ENCODE assay signal across 12 cellular contexts in genomic region chr9:132026932-132027585, GRCh38. TPM values are rescaled to one million over a fixed set of nuclear protein-coding genes. Genes with fewer than 3 reads are reported as not detected.
A peak's percentile ranks its signal among the peaks of the same experiment; 100 is the strongest.
DNase-seq lines count a peak whose midpoint lies in the region; ATAC-seq and TF ChIP-seq lines count a peak whose summit lies in the region.
"Had no signal": no experiment of that assay in that cellular context is flagged by ENCODE, and none has a peak within 500 bp of the region (broad histone marks: within the 10 kb centered on the region; RNA-seq: fewer than 3 reads in every experiment).

No MANE protein-coding gene starts in this region.

- no peak overlapping the region for H3K4me3 ChIP-seq in GM23248
- H3K4me3 ChIP-seq: testis had no signal

- peaks cover 3% of the 10 kb centered on the region for H3K27me3 Mint-ChIP-seq in nephron progenitor cell (ENCODE audit: low read depth, poor library complexity)

- H3K4me1 ChIP-seq in GM23248 (ENCODE audit: insufficient read depth), result peaks cover 14% of the 10 kb centered on the region
- H3K4me1 ChIP-seq: testis had no signal

- H3K9me3 ChIP-seq in GM23248 (ENCODE audit: low read depth), result no peaks in the 10 kb centered on the region
- H3K9me3 ChIP-seq: testis had no signal

- DNase-seq in GM23248, result peak; percentile 82
- peak; percentile 83 for DNase-seq in RPMI7951 (ENCODE audit: low read depth)
- peak; percentile 84 for DNase-seq in dedifferentiated amniotic fluid mesenchymal stem cell (ENCODE audit: extremely low spot score)
- no peak for DNase-seq in nephron progenitor cell
- DNase-seq in NCI-H2029 treated with DMSO at 0.1 percent for 48 hours (lab: John Stamatoyannopoulos, UW), result no peak
- DNase-seq in activated CD4-positive, alpha-beta T cell treated with anti-CD3 and anti-CD28 coated beads for 4 hours, result no peak
- DNase-seq: activated CD8-positive, alpha-beta memory T cell treated with anti-CD3 and anti-CD28 coated beads, Interleukin-2, amount 50 U/mL, for 48 hours; KG1; NCI-H345; testis had no signal

- no peak overlapping the region for H2AFZ ChIP-seq in GM23248

- H3K4me3 Mint-ChIP-seq in nephron progenitor cell, result no peak overlapping the region

- H3K36me3 Mint-ChIP-seq in nephron progenitor cell (ENCODE audit: low read depth), result peaks cover 1% of the 10 kb centered on the region

- 0 out of 2 replicates have a peak, but pooled peaks cover 11% of the 10 kb centered on the region for H4K20me1 ChIP-seq in GM23248 (ENCODE audit: insufficient read depth)

- no peak for TF ChIP-seq CTCF in nephron progenitor cell (IDR thresholded peaks at IDR 0.05)

- H3K27ac ChIP-seq in GM23248, result peak overlapping the region; percentile 33
- H3K27ac ChIP-seq: testis had no signal

- peak overlapping the region; percentile 51 for H3K4me2 ChIP-seq in GM23248 (ENCODE audit: unreplicated experiment)

- WGBS in GM23248 (ENCODE audit: low coverage in 1 of 2, low lambda C conversion rate in 2 of 2, missing lambda C conversion rate in 2 of 2), 2 experiments, result 65 to 67% methylated on average over 12 of the region's 12 CpGs

- in situ Hi-C loops in GM23248 (cut with MboI), result no loop called here

- H3K27ac Mint-ChIP-seq in nephron progenitor cell, result peak overlapping the region; percentile 50

- H3K9me2 ChIP-seq in GM23248 (ENCODE audit: insufficient read depth), result no peaks in the 10 kb centered on the region

- no peaks in the 10 kb centered on the region for H3K27me3 ChIP-seq in GM23248 (replicated peaks; ENCODE audit: insufficient read depth)
- H3K27me3 ChIP-seq: testis had no signal

- peaks cover 77% of the 10 kb centered on the region for H3K4me1 Mint-ChIP-seq in nephron progenitor cell

- ATAC-seq in GM21717 (IDR thresholded peaks at IDR 0.05; ENCODE audit: unreplicated experiment) (no peak), HG02678 (IDR thresholded peaks at IDR 0.05; ENCODE audit: unreplicated experiment) (no peak)

- H3K36me3 ChIP-seq in GM23248 (ENCODE audit: low read depth), result no peaks in the 10 kb centered on the region

- peaks cover 3% of the 10 kb centered on the region for H3K9me3 Mint-ChIP-seq in nephron progenitor cell

- H3F3A ChIP-seq in GM23248 (ENCODE audit: insufficient read depth), result peaks cover 20% of the 10 kb centered on the region; the same call in 1 of the 2 replicates

- H3K79me2 ChIP-seq in GM23248 (ENCODE audit: insufficient read depth), result peaks cover 81% of the 10 kb centered on the region

- no peak overlapping the region for H3K9ac ChIP-seq in GM23248

RNA-seq across cellular contexts. Expression of gene MED27, which starts 52.6 kb away (rescaled TPM):
- 21.4 and 35.4 TPM in 2 replicates for total RNA-seq in GM23248 (2014; rRNA removed; shearing (Covaris generic))
- 41.1 and 44.1 TPM in 2 replicates for polyA plus RNA-seq in GM23248 (2016; fragmentation: Nextera tagmentation; extraction: Ambion mirVana)
- total RNA-seq in RPMI7951 (2014; rRNA removed; shearing (Covaris generic)), result 34.1 and 37.7 TPM in 2 replicates

Comparison
In these comparisons a context has a peak if more than half of its experiments do, and no peak if none do; other contexts are left out.
1. DNase-seq: peak in GM23248 (single experiment), RPMI7951 (single experiment) and dedifferentiated amniotic fluid mesenchymal stem cell (single experiment); none in nephron progenitor cell (single experiment), NCI-H2029 treated with DMSO at 0.1 percent for 48 hours (single experiment) and activated CD4-positive, alpha-beta T cell treated with anti-CD3 and anti-CD28 coated beads for 4 hours (0 of 2).